ENCODE assay signal across 1 cellular context in the genomic region with DNA sequence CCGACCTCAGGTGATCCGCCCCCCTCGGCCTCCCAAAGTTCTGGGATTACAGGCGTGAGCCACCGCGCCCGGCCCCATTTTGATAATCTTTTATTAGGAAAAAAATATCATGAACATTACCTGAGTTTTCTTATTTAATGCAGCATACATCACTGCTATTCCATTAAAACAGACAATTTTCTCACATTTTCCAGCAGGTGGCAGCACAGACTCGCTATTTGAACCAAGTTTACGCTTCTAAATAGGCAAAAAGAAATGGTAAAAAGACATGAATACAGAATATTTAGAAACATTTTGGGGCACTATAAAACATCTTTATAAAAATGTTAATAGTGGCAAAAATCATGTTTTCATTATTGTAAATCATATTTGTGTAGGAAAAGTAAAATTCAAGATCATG.
TF ChIP-seq lines count a peak whose summit lies in the region.

No MANE protein-coding gene starts in this region.

TF ChIP-seq in H1, 55 proteins besides CTCF, POLR2A, EP300 and RAD21 (continued from another document):
- no peak for TF ChIP-seq SP1 (IDR thresholded peaks at IDR 0.05; ENCODE audit: low read depth, low read length)
- no peak for TF ChIP-seq SUZ12 (IDR thresholded peaks at IDR 0.05; ENCODE audit: low read length)
- no peak for TF ChIP-seq SIX5 (IDR thresholded peaks at IDR 0.05; ENCODE audit: low read depth, low read length)
- TF ChIP-seq PHF8 (conservative IDR thresholded peaks at IDR 0.05; ENCODE audit: low read depth, low read length): no peak
- no peak for TF ChIP-seq HDAC2 (IDR thresholded peaks at IDR 0.05; ENCODE audit: borderline replicate concordance in 1 of 2, low read depth in 2 of 2, low read length in 2 of 2)
- TF ChIP-seq ASH2L (IDR thresholded peaks at IDR 0.05; ENCODE audit: low read length): no peak
